Comparison of ENCODE assay signal across 18 cellular contexts in the genomic region with DNA sequence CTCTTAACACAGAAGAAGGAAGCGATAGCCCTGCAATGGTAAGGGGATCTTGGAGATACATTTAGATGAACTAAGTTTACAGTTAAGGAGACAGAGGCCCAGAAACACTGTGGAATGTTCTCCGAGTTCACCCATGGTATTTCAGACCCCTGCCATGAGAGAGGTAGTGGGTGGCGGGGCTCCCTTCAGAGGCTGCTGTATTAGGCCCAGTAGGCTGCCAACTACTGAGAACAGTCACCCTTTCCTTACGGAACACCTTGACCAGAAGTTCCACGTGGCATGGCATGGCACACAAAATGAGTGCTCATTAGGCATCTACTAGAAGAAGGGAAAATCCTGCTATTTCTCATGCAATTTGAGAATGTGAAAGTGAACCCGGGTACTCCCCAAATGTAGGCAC.
DNase-seq lines count a peak whose midpoint lies in the region; ATAC-seq lines count a peak whose summit lies in the region.
"Had no signal": no experiment of that assay in that cellular context is flagged by ENCODE, and none has a peak within 500 bp of the region (broad histone marks: within the 10 kb centered on the region; RNA-seq: fewer than 3 reads in every experiment).

No MANE protein-coding gene starts in this region.

- H3K27ac ChIP-seq in caudate nucleus (ENCODE audit: low read depth, low read length), result peak overlapping the region; percentile 0
- no peak overlapping the region for H3K27ac ChIP-seq in effector memory CD4-positive, alpha-beta T cell (ENCODE audit: insufficient read depth, low read length, poor library complexity, severe bottlenecking)
- H3K27ac ChIP-seq: 22Rv1, BLaER1, C4-2B had no signal

- no peaks in the 10 kb centered on the region for H3K9me3 ChIP-seq in T-helper 17 cell (ENCODE audit: control insufficient read depth, low read length, poor library complexity, severe bottlenecking)
- no peaks in the 10 kb centered on the region for H3K9me3 ChIP-seq in effector memory CD4-positive, alpha-beta T cell (ENCODE audit: control insufficient read depth, low read length)
- H3K9me3 ChIP-seq: BLaER1, Caco-2, HAP-1 had no signal

- intact Hi-C loops in activated CD4-positive, alpha-beta T cell treated with anti-CD3 and anti-CD28 coated beads, Interleukin-2, amount 10 ng/mL, durations not matched to agents 24 days and 14 days (cut with micrococcal nuclease), result no loop called here

- peaks cover 9% of the 10 kb centered on the region for H3K9me3 Mint-ChIP-seq in activated CD4-positive, alpha-beta T cell treated with anti-CD3 and anti-CD28 coated beads, Interleukin-2, amount 10 ng/mL, durations not matched to agents 24 days and 14 days
- H3K9me3 Mint-ChIP-seq: CD8-positive, alpha-beta T cell; HFFc6 had no signal

- H3K27me3 ChIP-seq in effector memory CD4-positive, alpha-beta T cell (replicated peaks; ENCODE audit: control insufficient read depth, insufficient read depth, low read length, poor library complexity, severe bottlenecking), result no peaks in the 10 kb centered on the region
- H3K27me3 ChIP-seq: BLaER1 had no signal

- DNase-seq in activated CD4-positive, alpha-beta T cell treated with anti-CD3 and anti-CD28 coated beads, Interleukin-2, amount 10 ng/mL, durations not matched to agents 24 days and 14 days, result peak; percentile 54
- DNase-seq in activated CD4-positive, alpha-beta T cell treated with anti-CD3 and anti-CD28 coated beads for 48 hours, result no peak
- DNase-seq in T-helper 17 cell (no peak), caudate nucleus (lab: John Stamatoyannopoulos, UW) (no peak)
- no peak for DNase-seq in effector memory CD4-positive, alpha-beta T cell
- DNase-seq: Caco-2; CD4-positive, CD25-positive, alpha-beta regulatory T cell; CD8-positive, alpha-beta T cell; DMS153; DND-41; GOT3; HFFc6 had no signal

- peaks cover 27% of the 10 kb centered on the region for H3K4me1 ChIP-seq in effector memory CD4-positive, alpha-beta T cell (ENCODE audit: control insufficient read depth, insufficient read depth, low read length, poor library complexity, severe bottlenecking)
- H3K4me1 ChIP-seq: BLaER1, Caco-2, HAP-1 had no signal

- H3K36me3 Mint-ChIP-seq in activated CD4-positive, alpha-beta T cell treated with anti-CD3 and anti-CD28 coated beads, Interleukin-2, amount 10 ng/mL, durations not matched to agents 24 days and 14 days (ENCODE audit: low read depth), result peaks cover 14% of the 10 kb centered on the region
- H3K36me3 Mint-ChIP-seq in T-helper 17 cell (ENCODE audit: low read depth), result no peaks in the 10 kb centered on the region

- no peaks in the 10 kb centered on the region for H3K36me3 ChIP-seq in effector memory CD4-positive, alpha-beta T cell (ENCODE audit: control insufficient read depth, insufficient read depth, low read length)
- H3K36me3 ChIP-seq: BLaER1, HAP-1 had no signal

- H3K4me3 Mint-ChIP-seq in activated CD4-positive, alpha-beta T cell treated with anti-CD3 and anti-CD28 coated beads, Interleukin-2, amount 10 ng/mL, durations not matched to agents 24 days and 14 days, result no peak overlapping the region
- H3K4me3 Mint-ChIP-seq in T-helper 17 cell, result no peak overlapping the region
- H3K4me3 Mint-ChIP-seq: B cell; CD8-positive, alpha-beta T cell; HFFc6 had no signal

- ATAC-seq in T-helper 17 cell (no peak), GM18873 (IDR thresholded peaks at IDR 0.05; ENCODE audit: low FRiP score, unreplicated experiment) (no peak)
- ATAC-seq: CD8-positive, alpha-beta T cell had no signal

- H3K27me3 Mint-ChIP-seq in activated CD4-positive, alpha-beta T cell treated with anti-CD3 and anti-CD28 coated beads, Interleukin-2, amount 10 ng/mL, durations not matched to agents 24 days and 14 days, result no peaks in the 10 kb centered on the region
- H3K27me3 Mint-ChIP-seq in T-helper 17 cell, result no peaks in the 10 kb centered on the region
- H3K27me3 Mint-ChIP-seq: B cell; CD4-positive, CD25-positive, alpha-beta regulatory T cell had no signal

- H3K4me1 Mint-ChIP-seq in activated CD4-positive, alpha-beta T cell treated with anti-CD3 and anti-CD28 coated beads, Interleukin-2, amount 10 ng/mL, durations not matched to agents 24 days and 14 days, result peaks cover 66% of the 10 kb centered on the region
- peaks cover 52% of the 10 kb centered on the region for H3K4me1 Mint-ChIP-seq in T-helper 17 cell

- no peak overlapping the region for H3K4me3 ChIP-seq in effector memory CD4-positive, alpha-beta T cell (ENCODE audit: insufficient read depth, low read depth, low read length, poor library complexity, severe bottlenecking)
- H3K4me3 ChIP-seq: BLaER1, HAP-1 had no signal

- no peak overlapping the region for H3K27ac Mint-ChIP-seq in activated CD4-positive, alpha-beta T cell treated with anti-CD3 and anti-CD28 coated beads, Interleukin-2, amount 10 ng/mL, durations not matched to agents 24 days and 14 days
- peak overlapping the region; percentile 22 for H3K27ac Mint-ChIP-seq in T-helper 17 cell
- H3K27ac Mint-ChIP-seq: B cell; CD8-positive, alpha-beta T cell; HFFc6 had no signal
